Comparison of ENCODE assay signal across 16 cellular contexts in genomic region chr4:7224878-7225533, GRCh38. TPM values are rescaled to one million over a fixed set of nuclear protein-coding genes. Genes with fewer than 3 reads are reported as not detected.
DNase-seq lines count a peak whose midpoint lies in the region; TF ChIP-seq lines count a peak whose summit lies in the region.
"Had no signal": no experiment of that assay in that cellular context is flagged by ENCODE, and none has a peak within 500 bp of the region (broad histone marks: within the 10 kb centered on the region; RNA-seq: fewer than 3 reads in every experiment).

No MANE protein-coding gene starts in this region.

- no peak overlapping the region for H3K9ac ChIP-seq in BLaER1
- H3K9ac ChIP-seq in liver (ENCODE audit: low read depth in 1 of 2, low read length in 2 of 2), result no peak overlapping the region
- H3K9ac ChIP-seq in neural progenitor cell, result no peak overlapping the region

- H3K4me1 Mint-ChIP-seq in neural progenitor cell (peaks cover 33% of the 10 kb centered on the region), mesothelial cell of epicardium (peaks cover 10% of the 10 kb centered on the region)
- H3K4me1 Mint-ChIP-seq: CD14-positive monocyte, H9 had no signal

- H3K27ac ChIP-seq in BLaER1, result peak overlapping the region; percentile 66; the same call in 1 of the 2 replicates
- H3K27ac ChIP-seq in WERI-Rb-1, result peak overlapping the region; percentile 99
- H3K27ac ChIP-seq in liver (ENCODE audit: low read depth in 1 of 2, low read length in 2 of 2), result peak overlapping the region in 1 of 2 donors; percentile 36
- H3K27ac ChIP-seq in neural progenitor cell, result no peak overlapping the region

- H3K36me3 ChIP-seq in BLaER1 (no peaks in the 10 kb centered on the region), WERI-Rb-1 (peaks cover 27% of the 10 kb centered on the region), liver (ENCODE audit: control insufficient read depth in 4 of 4, insufficient read depth in 3 of 4, low read depth in 1 of 4, low read length in 3 of 4) (no peaks in the 10 kb centered on the region), neural progenitor cell (no peaks in the 10 kb centered on the region)

- no peak overlapping the region for H3K4me3 Mint-ChIP-seq in neural progenitor cell
- no peak overlapping the region for H3K4me3 Mint-ChIP-seq in mesothelial cell of epicardium
- H3K4me3 Mint-ChIP-seq: CD14-positive monocyte; CD8-positive, alpha-beta T cell; H9 had no signal

- 76% methylated on average over 11 of the region's 11 CpGs for WGBS in liver

- TF ChIP-seq CTCF in WERI-Rb-1 (IDR thresholded peaks at IDR 0.05; ENCODE audit: low read depth, low read length) (no peak), liver (IDR thresholded peaks at IDR 0.05; ENCODE audit: low read depth, low read length, missing input control) (no peak), neural progenitor cell (IDR thresholded peaks at IDR 0.05) (no peak), mesothelial cell of epicardium (IDR thresholded peaks at IDR 0.05; ENCODE audit: unreplicated experiment) (no peak)

- no peaks in the 10 kb centered on the region for H3K9me3 ChIP-seq in BLaER1
- H3K9me3 ChIP-seq in WERI-Rb-1 (ENCODE audit: severe bottlenecking), result no peaks in the 10 kb centered on the region
- H3K9me3 ChIP-seq in liver (ENCODE audit: control insufficient read depth in 4 of 4, low read length in 3 of 4), result no peaks in the 10 kb centered on the region
- no peaks in the 10 kb centered on the region for H3K9me3 ChIP-seq in neural progenitor cell (ENCODE audit: low read depth)

- peaks cover 2% of the 10 kb centered on the region for H3K27me3 Mint-ChIP-seq in neural progenitor cell (ENCODE audit: insufficient read depth, low read depth)
- no peaks in the 10 kb centered on the region for H3K27me3 Mint-ChIP-seq in mesothelial cell of epicardium (ENCODE audit: low read depth)

- no peaks in the 10 kb centered on the region for H3K9me3 Mint-ChIP-seq in neural progenitor cell
- H3K9me3 Mint-ChIP-seq in mesothelial cell of epicardium, result no peaks in the 10 kb centered on the region
- H3K9me3 Mint-ChIP-seq: CD8-positive, alpha-beta T cell; H9 had no signal

- peaks cover 49% of the 10 kb centered on the region for H3K4me1 ChIP-seq in BLaER1
- H3K4me1 ChIP-seq in liver (ENCODE audit: control insufficient read depth in 4 of 4, insufficient read depth in 4 of 4, low read length in 3 of 4), result peaks cover 0 to 10% (median 3%) of the 10 kb centered on the region in 4 donors
- H3K4me1 ChIP-seq in neural progenitor cell, result no peaks in the 10 kb centered on the region

- H4K20me1 ChIP-seq in BLaER1 (no peaks in the 10 kb centered on the region), neural progenitor cell (ENCODE audit: low read depth) (peaks cover 4% of the 10 kb centered on the region)

- peak overlapping the region; percentile 79; the same call in 1 of the 2 replicates for H3K4me2 ChIP-seq in BLaER1
- H3K4me2 ChIP-seq in neural progenitor cell, result no peak overlapping the region

- no peak overlapping the region for H2AFZ ChIP-seq in neural progenitor cell (replicated peaks)

- DNase-seq in WERI-Rb-1 (no peak), neural progenitor cell (ENCODE audit: low spot score) (no peak), mesothelial cell of epicardium (ENCODE audit: low spot score in 2 of 2, unreplicated experiment in 2 of 2) (no peak), NCI-H1436 treated with DMSO at 0.1 percent for 48 hours (lab: John Stamatoyannopoulos, UW) (no peak), HT-29 (ENCODE audit: low spot score) (no peak)
- DNase-seq: ACHN; CD8-positive, alpha-beta T cell; COR-L47; DND-41; GDM1; GOT3; H9 had no signal

- H3K36me3 Mint-ChIP-seq in neural progenitor cell (no peaks in the 10 kb centered on the region), mesothelial cell of epicardium (no peaks in the 10 kb centered on the region)
- H3K36me3 Mint-ChIP-seq: CD14-positive monocyte; CD8-positive, alpha-beta T cell had no signal

- H3F3A ChIP-seq in neural progenitor cell (ENCODE audit: low read depth), result no peaks in the 10 kb centered on the region

- no peak for TF ChIP-seq RAD21 in liver (IDR thresholded peaks at IDR 0.05)

- H3K79me2 ChIP-seq in neural progenitor cell (ENCODE audit: low read depth), result no peaks in the 10 kb centered on the region

- H3K27me3 ChIP-seq in BLaER1, result no peaks in the 10 kb centered on the region
- H3K27me3 ChIP-seq in WERI-Rb-1 (ENCODE audit: insufficient read depth, low read depth, severe bottlenecking), result no peaks in the 10 kb centered on the region
- H3K27me3 ChIP-seq in liver (ENCODE audit: control insufficient read depth in 4 of 4, insufficient read depth in 4 of 4, low read length in 3 of 4), result no peaks in the 10 kb centered on the region
- no peaks in the 10 kb centered on the region for H3K27me3 ChIP-seq in neural progenitor cell

- peak overlapping the region; percentile 54 for H3K27ac Mint-ChIP-seq in neural progenitor cell
- no peak overlapping the region for H3K27ac Mint-ChIP-seq in mesothelial cell of epicardium
- H3K27ac Mint-ChIP-seq: CD14-positive monocyte; CD8-positive, alpha-beta T cell had no signal

- H3K4me3 ChIP-seq in BLaER1, result no peak overlapping the region
- no peak overlapping the region for H3K4me3 ChIP-seq in WERI-Rb-1 (ENCODE audit: low read depth, low read length)
- no peak overlapping the region for H3K4me3 ChIP-seq in liver (ENCODE audit: low read depth in 1 of 3, low read length in 3 of 3)
- H3K4me3 ChIP-seq in neural progenitor cell, result no peak overlapping the region
- H3K4me3 ChIP-seq: K562 had no signal

TF ChIP-seq in liver, 16 proteins besides CTCF, POLR2A, EP300 and RAD21:
- TF ChIP-seq GABPA (IDR thresholded peaks at IDR 0.05 in 1 of 2, conservative IDR thresholded peaks at IDR 0.05 in 1 of 2) (no peak), YY1 (IDR thresholded peaks at IDR 0.05) (no peak), NR2F2 (IDR thresholded peaks at IDR 0.05) (no peak), FOXA1 (IDR thresholded peaks at IDR 0.05) (no peak), HNF4A (conservative IDR thresholded peaks at IDR 0.05) (peak; percentile 33 to 87), TAF1 (conservative IDR thresholded peaks at IDR 0.05) (no peak), FOXA2 (IDR thresholded peaks at IDR 0.05) (no peak), EGR1 (IDR thresholded peaks at IDR 0.05; ENCODE audit: low read depth in 2 of 2) (no peak), HNF4G (IDR thresholded peaks at IDR 0.05) (no peak), ATF3 (IDR thresholded peaks at IDR 0.05) (no peak), JUND (IDR thresholded peaks at IDR 0.05) (no peak), RXRA (IDR thresholded peaks at IDR 0.05) (peak in 1 of 2 donors; percentile 63), SP1 (IDR thresholded peaks at IDR 0.05) (no peak)
- TF ChIP-seq, protein P1, sequence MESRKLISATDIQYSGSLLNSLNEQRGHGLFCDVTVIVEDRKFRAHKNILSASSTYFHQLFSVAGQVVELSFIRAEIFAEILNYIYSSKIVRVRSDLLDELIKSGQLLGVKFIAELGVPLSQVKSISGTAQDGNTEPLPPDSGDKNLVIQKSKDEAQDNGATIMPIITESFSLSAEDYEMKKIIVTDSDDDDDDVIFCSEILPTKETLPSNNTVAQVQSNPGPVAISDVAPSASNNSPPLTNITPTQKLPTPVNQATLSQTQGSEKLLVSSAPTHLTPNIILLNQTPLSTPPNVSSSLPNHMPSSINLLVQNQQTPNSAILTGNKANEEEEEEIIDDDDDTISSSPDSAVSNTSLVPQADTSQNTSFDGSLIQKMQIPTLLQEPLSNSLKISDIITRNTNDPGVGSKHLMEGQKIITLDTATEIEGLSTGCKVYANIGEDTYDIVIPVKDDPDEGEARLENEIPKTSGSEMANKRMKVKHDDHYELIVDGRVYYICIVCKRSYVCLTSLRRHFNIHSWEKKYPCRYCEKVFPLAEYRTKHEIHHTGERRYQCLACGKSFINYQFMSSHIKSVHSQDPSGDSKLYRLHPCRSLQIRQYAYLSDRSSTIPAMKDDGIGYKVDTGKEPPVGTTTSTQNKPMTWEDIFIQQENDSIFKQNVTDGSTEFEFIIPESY (IDR thresholded peaks at IDR 0.05), result no peak
- TF ChIP-seq, protein P2, sequence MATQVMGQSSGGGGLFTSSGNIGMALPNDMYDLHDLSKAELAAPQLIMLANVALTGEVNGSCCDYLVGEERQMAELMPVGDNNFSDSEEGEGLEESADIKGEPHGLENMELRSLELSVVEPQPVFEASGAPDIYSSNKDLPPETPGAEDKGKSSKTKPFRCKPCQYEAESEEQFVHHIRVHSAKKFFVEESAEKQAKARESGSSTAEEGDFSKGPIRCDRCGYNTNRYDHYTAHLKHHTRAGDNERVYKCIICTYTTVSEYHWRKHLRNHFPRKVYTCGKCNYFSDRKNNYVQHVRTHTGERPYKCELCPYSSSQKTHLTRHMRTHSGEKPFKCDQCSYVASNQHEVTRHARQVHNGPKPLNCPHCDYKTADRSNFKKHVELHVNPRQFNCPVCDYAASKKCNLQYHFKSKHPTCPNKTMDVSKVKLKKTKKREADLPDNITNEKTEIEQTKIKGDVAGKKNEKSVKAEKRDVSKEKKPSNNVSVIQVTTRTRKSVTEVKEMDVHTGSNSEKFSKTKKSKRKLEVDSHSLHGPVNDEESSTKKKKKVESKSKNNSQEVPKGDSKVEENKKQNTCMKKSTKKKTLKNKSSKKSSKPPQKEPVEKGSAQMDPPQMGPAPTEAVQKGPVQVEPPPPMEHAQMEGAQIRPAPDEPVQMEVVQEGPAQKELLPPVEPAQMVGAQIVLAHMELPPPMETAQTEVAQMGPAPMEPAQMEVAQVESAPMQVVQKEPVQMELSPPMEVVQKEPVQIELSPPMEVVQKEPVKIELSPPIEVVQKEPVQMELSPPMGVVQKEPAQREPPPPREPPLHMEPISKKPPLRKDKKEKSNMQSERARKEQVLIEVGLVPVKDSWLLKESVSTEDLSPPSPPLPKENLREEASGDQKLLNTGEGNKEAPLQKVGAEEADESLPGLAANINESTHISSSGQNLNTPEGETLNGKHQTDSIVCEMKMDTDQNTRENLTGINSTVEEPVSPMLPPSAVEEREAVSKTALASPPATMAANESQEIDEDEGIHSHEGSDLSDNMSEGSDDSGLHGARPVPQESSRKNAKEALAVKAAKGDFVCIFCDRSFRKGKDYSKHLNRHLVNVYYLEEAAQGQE (IDR thresholded peaks at IDR 0.05), result no peak
- TF ChIP-seq, protein P3, sequence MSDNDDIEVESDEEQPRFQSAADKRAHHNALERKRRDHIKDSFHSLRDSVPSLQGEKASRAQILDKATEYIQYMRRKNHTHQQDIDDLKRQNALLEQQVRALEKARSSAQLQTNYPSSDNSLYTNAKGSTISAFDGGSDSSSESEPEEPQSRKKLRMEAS (IDR thresholded peaks at IDR 0.05), result no peak
TF ChIP-seq in liver: peak in this region for 2.

RNA-seq across cellular contexts. Expression of gene SORCS2, which starts 32.7 kb away (rescaled TPM):
- total RNA-seq in liver, result 1 to 10 TPM; 1.3 to 1.4 TPM
- under 1 TPM; 0.10 to 0.50 TPM for polyA plus RNA-seq in liver
- 5.2 and 12.9 TPM in 2 replicates for total RNA-seq in neural progenitor cell (ENCODE audit: low replicate concordance)
- 6.8 to 7.1 TPM (median 7.1 TPM) in 3 replicates for total RNA-seq in mesothelial cell of epicardium
- total RNA-seq in HT-29 (2014; rRNA removed; shearing (Covaris generic)), result not detected in 2 replicates
- total RNA-seq: CD8-positive, alpha-beta T cell; K562 had no signal
- polyA plus RNA-seq: K562 had no signal
